8 cellular contexts compared by ENCODE assay signal in the genomic region with DNA sequence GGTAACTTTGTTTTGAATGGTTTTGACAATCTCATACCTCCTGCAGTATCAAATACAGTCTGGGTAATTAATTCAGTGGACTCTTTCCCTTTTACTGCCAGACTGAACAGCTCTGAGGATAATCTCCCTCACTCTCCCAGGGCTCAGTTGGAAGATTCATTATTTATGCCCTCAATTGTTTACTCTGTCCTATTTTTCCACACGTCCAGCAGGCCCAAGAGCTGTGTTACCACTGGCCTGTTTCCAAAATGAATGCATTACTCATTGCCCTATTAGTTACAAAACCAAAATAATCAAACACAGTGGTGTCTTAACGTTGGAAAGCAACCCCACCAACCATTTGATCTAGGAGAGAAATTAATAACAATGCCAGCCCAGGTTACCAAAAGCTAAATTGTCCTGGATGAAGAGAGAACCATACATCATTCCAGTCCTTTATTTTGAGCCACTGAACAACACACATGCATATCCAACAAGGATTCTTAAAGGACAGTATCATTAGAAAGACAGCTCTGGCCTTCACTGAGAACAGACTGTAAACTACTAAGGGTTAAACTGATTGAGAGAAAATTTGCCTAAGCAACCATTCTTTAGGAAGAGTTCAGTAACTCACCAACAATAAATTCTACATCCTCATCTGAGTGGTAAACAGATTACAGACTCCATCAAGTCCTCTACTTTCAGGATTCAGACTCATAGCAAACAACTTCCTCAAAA. TPM values are rescaled to one million over a fixed set of nuclear protein-coding genes. Genes with fewer than 3 reads are reported as not detected.
DNase-seq lines count a peak whose midpoint lies in the region; ATAC-seq and TF ChIP-seq lines count a peak whose summit lies in the region.

No MANE protein-coding gene starts in this region.

- TSS peak; percentile 17 for BruUV-seq in PC-3 (replicated peaks; lab: Mats Ljungman, UMichigan)

- peak overlapping the region; percentile 95 for H3K27ac ChIP-seq in PC-3 (ENCODE audit: low read length)
- H3K27ac ChIP-seq in ectodermal cell (ENCODE audit: insufficient read depth, low read depth, low read length, poor library complexity, severe bottlenecking): peak overlapping the region; percentile 81
- H3K27ac ChIP-seq in naive thymus-derived CD4-positive, alpha-beta T cell (ENCODE audit: low read depth, low read length): peak overlapping the region; percentile 10

- H3K9me2 ChIP-seq in PC-3 (replicated peaks; ENCODE audit: low read length): no peaks in the 10 kb centered on the region

- peak overlapping the region; percentile 75 for H3K4me2 ChIP-seq in PC-3 (ENCODE audit: low read length)

- ATAC-seq in activated T-cell treated with anti-CD3 and anti-CD28 coated beads, Interleukin-2, amount 50 U/mL, for 4 hours: no peak
- ATAC-seq in PC-3 (peak; percentile 17), GM18505 (IDR thresholded peaks at IDR 0.05; ENCODE audit: unreplicated experiment) (no peak), GM18517 (IDR thresholded peaks at IDR 0.05; ENCODE audit: unreplicated experiment) (no peak)
- ATAC-seq in naive thymus-derived CD4-positive, alpha-beta T cell: no peak

- H3F3A ChIP-seq in PC-3 (ENCODE audit: low read length, unreplicated experiment): peaks cover 9% of the 10 kb centered on the region

- no peak for TF ChIP-seq POLR2A in GM18505 (IDR thresholded peaks at IDR 0.05; ENCODE audit: borderline replicate concordance, extremely low read depth, insufficient read depth, insufficient read length)

- H3K4me3 ChIP-seq in PC-3 (ENCODE audit: low read length) (peak overlapping the region; percentile 48), ectodermal cell (ENCODE audit: insufficient read depth, low read depth, low read length) (no peak overlapping the region)
- no peak overlapping the region for H3K4me3 ChIP-seq in naive thymus-derived CD4-positive, alpha-beta T cell (ENCODE audit: low read length)

- no peak for TF ChIP-seq CTCF in PC-3 (conservative IDR thresholded peaks at IDR 0.05; ENCODE audit: low read depth, low read length)

- H3K4me1 Mint-ChIP-seq in activated T-cell treated with anti-CD3 and anti-CD28 coated beads, Interleukin-2, amount 50 U/mL, for 24 hours (ENCODE audit: low read depth): peaks cover 54% of the 10 kb centered on the region
- H3K4me1 Mint-ChIP-seq in activated T-cell treated with anti-CD3 and anti-CD28 coated beads, Interleukin-2, amount 50 U/mL, for 4 hours (ENCODE audit: low read depth): peaks cover 43% of the 10 kb centered on the region
- peaks cover 19 to 52% (median 38%) of the 10 kb centered on the region in 7 donors for H3K4me1 Mint-ChIP-seq in naive thymus-derived CD4-positive, alpha-beta T cell

- H3K79me2 ChIP-seq in PC-3 (ENCODE audit: low read length): peaks cover 61% of the 10 kb centered on the region

- H3K4me3 Mint-ChIP-seq in activated T-cell treated with anti-CD3 and anti-CD28 coated beads, Interleukin-2, amount 50 U/mL, for 24 hours: no peak overlapping the region
- no peak overlapping the region for H3K4me3 Mint-ChIP-seq in activated T-cell treated with anti-CD3 and anti-CD28 coated beads, Interleukin-2, amount 50 U/mL, for 4 hours
- no peak overlapping the region for H3K4me3 Mint-ChIP-seq in naive thymus-derived CD4-positive, alpha-beta T cell

- H3K9ac ChIP-seq in PC-3 (ENCODE audit: low read length): peak overlapping the region; percentile 63

- H3K27me3 ChIP-seq in PC-3 (ENCODE audit: low read length) (no peaks in the 10 kb centered on the region), ectodermal cell (ENCODE audit: control insufficient read depth, insufficient read depth, low read length, poor library complexity, severe bottlenecking) (no peaks in the 10 kb centered on the region)
- H3K27me3 ChIP-seq in naive thymus-derived CD4-positive, alpha-beta T cell (ENCODE audit: control insufficient read depth in 2 of 2, insufficient read depth in 2 of 2, low read length in 2 of 2): no peaks in the 10 kb centered on the region

- intact Hi-C loops in PC-3 (cut with micrococcal nuclease): loop anchor here (5.0 kb wide), 2 partner anchors 34 to 46 kb away; partner anchors contain the start of gene FAM222B
- intact Hi-C loops in naive thymus-derived CD4-positive, alpha-beta T cell (cut with micrococcal nuclease): no loop called here

- H3K36me3 ChIP-seq in PC-3 (ENCODE audit: low read depth, low read length) (no peaks in the 10 kb centered on the region), ectodermal cell (ENCODE audit: control insufficient read depth, insufficient read depth, low read length) (peaks cover 3% of the 10 kb centered on the region)
- H3K36me3 ChIP-seq in naive thymus-derived CD4-positive, alpha-beta T cell (ENCODE audit: control insufficient read depth in 2 of 3, insufficient read depth in 3 of 3, low read length in 3 of 3): peaks cover 0 to 13% (median 0%) of the 10 kb centered on the region in 3 experiments

- 28 to 30% methylated on average over 2 of the region's 2 CpGs for WGBS in ectodermal cell, 2 experiments

- H3K9me3 ChIP-seq in PC-3 (ENCODE audit: low read length) (no peaks in the 10 kb centered on the region), ectodermal cell (ENCODE audit: control insufficient read depth, low read length) (no peaks in the 10 kb centered on the region)
- no peaks in the 10 kb centered on the region for H3K9me3 ChIP-seq in naive thymus-derived CD4-positive, alpha-beta T cell (ENCODE audit: control insufficient read depth in 2 of 3, low read length in 3 of 3)

- POLR2A ChIA-PET in PC-3 (lab: Charles Lee; ENCODE audit: unreplicated experiment): no interaction called here
- POLR2A ChIA-PET in naive thymus-derived CD4-positive, alpha-beta T cell (lab: Charles Lee): interaction anchor here (0.6 to 2.0 kb wide), 3 partner anchors 18 to 142 kb away, joined by 3 to 5 read pairs (median 4); no protein-coding TSS in a partner anchor

- H4K20me1 ChIP-seq in PC-3 (ENCODE audit: low read length): no peaks in the 10 kb centered on the region

- H3K27ac Mint-ChIP-seq in activated T-cell treated with anti-CD3 and anti-CD28 coated beads, Interleukin-2, amount 50 U/mL, for 24 hours: peak overlapping the region; percentile 66
- H3K27ac Mint-ChIP-seq in naive thymus-derived CD4-positive, alpha-beta T cell: peak overlapping the region in 6 of 9 donors; percentile 51 to 70 (median 66)

- CTCF ChIA-PET in PC-3 (lab: Charles Lee): interaction anchor here (0.6 kb wide), 1 partner anchor 42 kb away, joined by 3 read pairs; no protein-coding TSS in a partner anchor
- CTCF ChIA-PET in naive thymus-derived CD4-positive, alpha-beta T cell (lab: Charles Lee): interaction anchor here (1.4 kb wide), 1 partner anchor 44 kb away, joined by 7 read pairs; no protein-coding TSS in a partner anchor

- no peak for DNase-seq in activated T-cell treated with anti-CD3 and anti-CD28 coated beads, Interleukin-2, amount 50 U/mL, for 24 hours
- DNase-seq in activated T-cell treated with anti-CD3 and anti-CD28 coated beads, Interleukin-2, amount 50 U/mL, for 4 hours: no peak
- DNase-seq in PC-3 (peak; percentile 74), OCI-M2 (lab: John Stamatoyannopoulos, UW; ENCODE audit: unreplicated experiment) (no peak)
- no peak for DNase-seq in naive thymus-derived CD4-positive, alpha-beta T cell

- H3K36me3 Mint-ChIP-seq in activated T-cell treated with anti-CD3 and anti-CD28 coated beads, Interleukin-2, amount 50 U/mL, for 24 hours (ENCODE audit: low read depth): peaks cover 62% of the 10 kb centered on the region
- H3K36me3 Mint-ChIP-seq in activated T-cell treated with anti-CD3 and anti-CD28 coated beads, Interleukin-2, amount 50 U/mL, for 4 hours (ENCODE audit: insufficient read depth): peaks cover 17% of the 10 kb centered on the region
- H3K36me3 Mint-ChIP-seq in naive thymus-derived CD4-positive, alpha-beta T cell: peaks cover 0 to 9% (median 7%) of the 10 kb centered on the region in 5 donors

- H3K9me3 Mint-ChIP-seq in activated T-cell treated with anti-CD3 and anti-CD28 coated beads, Interleukin-2, amount 50 U/mL, for 24 hours: no peaks in the 10 kb centered on the region
- H3K9me3 Mint-ChIP-seq in activated T-cell treated with anti-CD3 and anti-CD28 coated beads, Interleukin-2, amount 50 U/mL, for 4 hours: no peaks in the 10 kb centered on the region
- H3K9me3 Mint-ChIP-seq in naive thymus-derived CD4-positive, alpha-beta T cell: no peaks in the 10 kb centered on the region

- H3K27me3 Mint-ChIP-seq in activated T-cell treated with anti-CD3 and anti-CD28 coated beads, Interleukin-2, amount 50 U/mL, for 24 hours: no peaks in the 10 kb centered on the region
- no peaks in the 10 kb centered on the region for H3K27me3 Mint-ChIP-seq in activated T-cell treated with anti-CD3 and anti-CD28 coated beads, Interleukin-2, amount 50 U/mL, for 4 hours (ENCODE audit: low read depth)
- H3K27me3 Mint-ChIP-seq in naive thymus-derived CD4-positive, alpha-beta T cell: no peaks in the 10 kb centered on the region

- no peak overlapping the region for H2AFZ ChIP-seq in PC-3 (ENCODE audit: low read length)

- H3K4me1 ChIP-seq in PC-3 (ENCODE audit: insufficient read depth, low read length) (peaks cover 41% of the 10 kb centered on the region), ectodermal cell (ENCODE audit: control insufficient read depth, insufficient read depth, low read length) (peaks cover 21% of the 10 kb centered on the region)
- H3K4me1 ChIP-seq in naive thymus-derived CD4-positive, alpha-beta T cell (ENCODE audit: control insufficient read depth in 2 of 2, insufficient read depth in 2 of 2, low read length in 2 of 2): peaks cover 0 to 14% of the 10 kb centered on the region in 2 donors

RNA-seq across cellular contexts. Expression of gene FAM222B, which starts 34.5 kb away (rescaled TPM):
- 10 to 100 TPM; 23.5 to 26.4 (median 24.9) TPM for total RNA-seq in activated T-cell treated with anti-CD3 and anti-CD28 coated beads, Interleukin-2, amount 50 U/mL, for 4 hours
- total RNA-seq in PC-3 (2014; rRNA removed): 4.8 and 6.5 TPM in 2 replicates
- 43.4 TPM for polyA plus RNA-seq in ectodermal cell (2013, experiment 1 of 4)
- polyA plus RNA-seq in ectodermal cell (2013, experiment 2 of 4): 45.1 TPM
- polyA plus RNA-seq in ectodermal cell (2013, experiment 3 of 4): 34.2 TPM
- polyA plus RNA-seq in ectodermal cell (2013, experiment 4 of 4): 38.5 TPM
- 10 to 100 TPM; 16.5 to 24.4 (median 22.3) TPM for total RNA-seq in naive thymus-derived CD4-positive, alpha-beta T cell
- 10 to 100 TPM; 11.8 to 23.1 TPM for polyA plus RNA-seq in naive thymus-derived CD4-positive, alpha-beta T cell

RNA-seq across cellular contexts. Expression of gene ERAL1, which starts 46.7 kb away (rescaled TPM):
- 10 to 100 TPM; 79.8 to 81.3 (median 80.8) TPM for total RNA-seq in activated T-cell treated with anti-CD3 and anti-CD28 coated beads, Interleukin-2, amount 50 U/mL, for 4 hours
- 25.8 and 30.5 TPM in 2 replicates for total RNA-seq in PC-3 (2014; rRNA removed)
- polyA plus RNA-seq in ectodermal cell (2013, experiment 1 of 4): 70.9 TPM
- polyA plus RNA-seq in ectodermal cell (2013, experiment 2 of 4): 71.1 TPM
- polyA plus RNA-seq in ectodermal cell (2013, experiment 3 of 4): 59.0 TPM
- polyA plus RNA-seq in ectodermal cell (2013, experiment 4 of 4): 69.5 TPM
- 10 to 100 TPM; 19.8 to 50.0 (median 24.9) TPM for total RNA-seq in naive thymus-derived CD4-positive, alpha-beta T cell
- 10 to 100 TPM; 41.3 to 56.6 TPM for polyA plus RNA-seq in naive thymus-derived CD4-positive, alpha-beta T cell

Comparison
In these comparisons a context has a peak if more than half of its experiments do, and no peak if none do; other contexts are left out.
1. H3K27ac ChIP-seq: peak in every context shown above with its lines; median percentile 95 in PC-3; 81 in ectodermal cell; 10 in naive thymus-derived CD4-positive, alpha-beta T cell.